ENCODE assay signal across 8 cellular contexts in the genomic region with DNA sequence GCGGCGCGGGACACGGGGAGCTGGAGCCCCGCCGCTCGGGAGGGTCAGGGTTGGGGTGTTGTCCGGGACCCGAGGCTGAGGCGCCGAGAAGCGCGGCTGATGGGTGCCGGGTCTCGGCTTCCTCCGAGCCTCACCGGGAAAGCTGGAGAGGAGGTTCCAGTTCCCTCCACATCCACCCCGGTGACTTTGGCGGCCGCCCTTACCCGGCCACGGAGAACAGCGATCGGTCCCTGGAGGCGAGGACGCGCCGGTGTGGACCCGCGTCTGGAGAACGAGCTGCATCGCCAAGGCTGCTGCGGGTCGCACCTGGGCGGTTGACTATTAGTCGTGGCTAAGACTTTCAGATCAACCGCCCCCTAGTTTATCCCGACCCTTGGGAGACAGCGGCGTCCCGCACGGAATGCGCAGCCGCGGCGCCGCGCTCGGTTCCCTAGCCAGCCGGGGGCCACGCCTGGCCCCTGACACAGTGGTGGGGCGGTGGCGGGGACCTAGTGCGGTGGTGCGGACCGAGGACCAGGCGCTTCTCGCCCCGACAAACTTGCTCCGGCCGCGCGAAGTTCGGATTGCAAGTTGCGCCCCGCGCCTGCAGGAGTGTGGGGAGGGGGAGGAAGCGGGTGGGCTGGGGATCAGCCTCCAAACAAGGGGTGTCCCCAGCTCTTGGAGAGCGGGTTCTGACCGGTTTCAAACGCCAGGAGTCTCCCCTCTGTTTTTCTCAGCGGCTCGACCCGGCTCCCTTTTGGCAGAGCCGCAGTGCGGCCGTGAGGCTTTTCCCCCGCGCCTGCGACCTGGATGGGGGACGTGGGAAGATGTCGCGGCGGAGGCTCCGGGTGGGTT. TPM values are rescaled to one million over a fixed set of nuclear protein-coding genes. Genes with fewer than 3 reads are reported as not detected.
DNase-seq lines count a peak whose midpoint lies in the region; ATAC-seq and TF ChIP-seq lines count a peak whose summit lies in the region.

No MANE protein-coding gene starts in this region.

- H3K27ac ChIP-seq in HL-60 (replicated peaks) = no peak overlapping the region
- H3K27ac ChIP-seq in neural progenitor cell = no peak overlapping the region

- peaks cover 37% of the 10 kb centered on the region for H4K20me1 ChIP-seq in neural progenitor cell (ENCODE audit: low read depth)

- H3K36me3 Mint-ChIP-seq in neural progenitor cell = peaks cover 8% of the 10 kb centered on the region

- no peak for ATAC-seq in HG03139 (IDR thresholded peaks at IDR 0.05; ENCODE audit: unreplicated experiment)
- ATAC-seq in HG03460 (IDR thresholded peaks at IDR 0.05; ENCODE audit: unreplicated experiment) = no peak

- no peaks in the 10 kb centered on the region for H3K36me3 ChIP-seq in neural progenitor cell

- no peak overlapping the region for H3K9ac ChIP-seq in neural progenitor cell

- TF ChIP-seq CTCF in HL-60 (IDR thresholded peaks at IDR 0.05; ENCODE audit: insufficient read depth, low read length) (no peak), foreskin fibroblast (IDR thresholded peaks at IDR 0.05; ENCODE audit: low read depth, low read length) (no peak), neural progenitor cell (IDR thresholded peaks at IDR 0.05) (no peak)

- H2AFZ ChIP-seq in neural progenitor cell (replicated peaks) = peak overlapping the region; percentile 95

- DNase-seq in GM03348 (ENCODE audit: low spot score) (peak; percentile 67), HL-60 (ENCODE audit: low read depth in 1 of 2, low spot score in 1 of 2) (peak in 1 of 2 experiments; percentile 12), foreskin fibroblast (peak in 1 of 2 donors; percentile 58), neural progenitor cell (ENCODE audit: low spot score) (peak; percentile 71), NCI-H226 (no peak)
- DNase-seq in activated CD8-positive, alpha-beta memory T cell treated with anti-CD3 and anti-CD28 coated beads, Interleukin-2, amount 50 U/mL, for 48 hours = peak; percentile 64

- H3K27me3 ChIP-seq in HL-60 (ENCODE audit: insufficient read depth, poor library complexity, severe bottlenecking) (peaks cover 36% of the 10 kb centered on the region), neural progenitor cell (peaks cover 45% of the 10 kb centered on the region)

- peaks cover 16% of the 10 kb centered on the region for H3K4me1 Mint-ChIP-seq in neural progenitor cell

- H3K9me3 Mint-ChIP-seq in neural progenitor cell = peaks cover 6% of the 10 kb centered on the region

- peaks cover 23% of the 10 kb centered on the region for H3K79me2 ChIP-seq in neural progenitor cell (ENCODE audit: low read depth)

- peaks cover 23% of the 10 kb centered on the region for H3K4me1 ChIP-seq in neural progenitor cell

- H3K4me3 ChIP-seq in HL-60 (replicated peaks; ENCODE audit: insufficient read depth, low read length) (peak overlapping the region; percentile 62), foreskin fibroblast (ENCODE audit: low read depth in 1 of 2, low read length in 2 of 2) (peak overlapping the region; percentile 60 to 61), neural progenitor cell (peak overlapping the region; percentile 79)

- no peak overlapping the region for H3K27ac Mint-ChIP-seq in neural progenitor cell

- peak overlapping the region; percentile 82 for H3K4me3 Mint-ChIP-seq in neural progenitor cell

- peaks cover 32% of the 10 kb centered on the region for H3F3A ChIP-seq in neural progenitor cell (ENCODE audit: low read depth)

- no peaks in the 10 kb centered on the region for H3K9me3 ChIP-seq in neural progenitor cell (ENCODE audit: low read depth)

- H3K4me2 ChIP-seq in neural progenitor cell = peak overlapping the region; percentile 84

- peaks cover 44% of the 10 kb centered on the region for H3K27me3 Mint-ChIP-seq in neural progenitor cell (ENCODE audit: insufficient read depth, low read depth)

RNA-seq across cellular contexts. Expression of a gene that starts 0.5 kb away (rescaled TPM):
- total RNA-seq in neural progenitor cell (ENCODE audit: low replicate concordance) = 3.0 and 4.8 TPM in 2 replicates
